Comparison of ENCODE assay signal across 1 cellular context in genomic region chr4:89283226-89283974, GRCh38.
TF ChIP-seq lines count a peak whose summit lies in the region.

No MANE protein-coding gene starts in this region.

TF ChIP-seq in GM23338, 12 proteins besides CTCF, POLR2A, EP300 and RAD21 (continued from another document):
- no peak for TF ChIP-seq ZNF462 (CRISPR knock-in tag; IDR thresholded peaks at IDR 0.05)
- TF ChIP-seq ETS1 (IDR thresholded peaks at IDR 0.05), result no peak
- no peak for TF ChIP-seq EZH2phosphoT487 (IDR thresholded peaks at IDR 0.05; ENCODE audit: unreplicated experiment)
